In the genomic region with DNA sequence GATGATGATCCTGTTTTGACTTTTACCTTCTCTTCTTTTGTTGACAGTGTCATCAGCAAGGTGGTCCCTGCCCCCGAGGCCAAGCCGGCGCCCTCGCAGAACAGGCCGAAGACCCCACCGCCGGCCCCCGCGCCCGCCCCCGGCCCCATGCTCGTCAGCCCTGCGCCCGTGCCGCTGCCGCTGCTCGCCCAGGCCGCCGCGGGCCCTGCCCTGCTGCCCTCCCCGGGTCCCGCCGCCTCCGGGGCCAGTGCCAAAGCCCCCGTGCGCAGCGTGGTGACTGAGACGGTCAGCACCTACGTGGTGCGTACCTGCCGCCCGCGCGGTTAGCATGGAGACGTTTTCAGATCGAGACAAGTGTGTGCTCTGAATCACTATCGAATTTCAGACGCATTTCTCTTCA, we compare ENCODE assay signal across 33 cellular contexts. TPM values are rescaled to one million over a fixed set of nuclear protein-coding genes. Genes with fewer than 3 reads are reported as not detected.
DNase-seq lines count a peak whose midpoint lies in the region; ATAC-seq lines count a peak whose summit lies in the region.
"Had no signal": no experiment of that assay in that cellular context is flagged by ENCODE, and none has a peak within 500 bp of the region (broad histone marks: within the 10 kb centered on the region; RNA-seq: fewer than 3 reads in every experiment).

No MANE protein-coding gene starts in this region.

- peak; percentile 48 for ATAC-seq in stimulated activated naive CD8-positive, alpha-beta T cell treated with anti-CD3 and anti-CD28 coated beads, Interleukin-15, amount 100 ng/mL, for 72 hours
- no peak for ATAC-seq in stimulated activated naive CD8-positive, alpha-beta T cell treated with anti-CD3 and anti-CD28 coated beads, Interleukin-15, Interleukin-2, amounts not matched to agents 100 U/mL and 50 U/mL, for 24 hours
- peak; percentile 60 for ATAC-seq in stimulated activated memory B cell treated with anti-CD40 and anti-IgM and Interleukin-4, amounts not matched to agents 10 μg/mL and 1 μg/mL and 100 μg/mL, for 72 hours
- ATAC-seq: A549; CD8-positive, alpha-beta T cell had no signal

- intact Hi-C loops in activated CD4-positive, alpha-beta memory T cell treated with anti-CD3 and anti-CD28 coated beads for 36 hours (cut with micrococcal nuclease), result no loop called here

- H3K4me1 Mint-ChIP-seq in stimulated activated naive CD8-positive, alpha-beta T cell treated with anti-CD3 and anti-CD28 coated beads, Interleukin-15, amount 100 ng/mL, for 72 hours, result no peaks in the 10 kb centered on the region
- peaks cover 8% of the 10 kb centered on the region for H3K4me1 Mint-ChIP-seq in stimulated activated memory B cell treated with anti-CD40 and anti-IgM and Interleukin-4, amounts not matched to agents 10 μg/mL and 1 μg/mL and 100 μg/mL, for 72 hours
- H3K4me1 Mint-ChIP-seq in activated CD4-positive, alpha-beta memory T cell treated with anti-CD3 and anti-CD28 coated beads for 36 hours (ENCODE audit: low read depth), result no peaks in the 10 kb centered on the region
- H3K4me1 Mint-ChIP-seq: CD8-positive, alpha-beta memory T cell had no signal

- CTCF ChIA-PET in activated CD4-positive, alpha-beta memory T cell treated with anti-CD3 and anti-CD28 coated beads for 36 hours (lab: Charles Lee), result no interaction called here

- DNase-seq in activated gamma-delta T cell (lab: John Stamatoyannopoulos, UW), result peak; percentile 12
- no peak for DNase-seq in activated gamma-delta T cell treated with Interleukin-2 at 50 U/mL for 16 hours
- DNase-seq in stimulated activated naive CD8-positive, alpha-beta T cell treated with anti-CD3 and anti-CD28 coated beads, Interleukin-15, amount 100 ng/mL, for 72 hours, result no peak
- DNase-seq in stimulated activated naive CD8-positive, alpha-beta T cell treated with anti-CD3 and anti-CD28 coated beads, Interleukin-15, Interleukin-2, amounts not matched to agents 100 U/mL and 50 U/mL, for 24 hours, result no peak
- peak; percentile 36 for DNase-seq in H7
- DNase-seq in activated CD4-positive, alpha-beta memory T cell treated with anti-CD3 and anti-CD28 coated beads for 36 hours, result no peak
- DNase-seq in NCI-H526 treated with DMSO at 0.1 percent for 48 hours (lab: John Stamatoyannopoulos, UW), result no peak
- DNase-seq: 8988T; ACHN; AML-193; BE2C; C1 segment of cervical spinal cord; Caco-2; Calu3; CD4-positive, alpha-beta memory T cell; CD4-positive, alpha-beta T cell; CD4-positive, CD25-positive, alpha-beta regulatory T cell; CD8-positive, alpha-beta memory T cell; CD8-positive, alpha-beta T cell; COR-L47; DMS 273 treated with DMSO at 0.1 percent for 48 hours; DMS153; DMS53; DMS79; DMS79 treated with DMSO at 0.1 percent for 48 hours; DND-41; EL had no signal

- no peaks in the 10 kb centered on the region for H3K36me3 ChIP-seq in H7 (replicated peaks; ENCODE audit: control insufficient read depth, insufficient read depth, low read length)

- POLR2A ChIA-PET in activated CD4-positive, alpha-beta memory T cell treated with anti-CD3 and anti-CD28 coated beads for 36 hours (lab: Charles Lee), result no interaction called here

- H3K9me3 Mint-ChIP-seq in stimulated activated naive CD8-positive, alpha-beta T cell treated with anti-CD3 and anti-CD28 coated beads, Interleukin-15, amount 100 ng/mL, for 72 hours, result peaks cover 0 to 5% of the 10 kb centered on the region in 2 donors
- no peaks in the 10 kb centered on the region for H3K9me3 Mint-ChIP-seq in stimulated activated memory B cell treated with anti-CD40 and anti-IgM and Interleukin-4, amounts not matched to agents 10 μg/mL and 1 μg/mL and 100 μg/mL, for 72 hours
- peaks cover 7% of the 10 kb centered on the region for H3K9me3 Mint-ChIP-seq in activated CD4-positive, alpha-beta memory T cell treated with anti-CD3 and anti-CD28 coated beads for 36 hours
- H3K9me3 Mint-ChIP-seq: CD4-positive, alpha-beta T cell; CD8-positive, alpha-beta T cell had no signal

- no peak overlapping the region for H3K27ac Mint-ChIP-seq in stimulated activated naive CD8-positive, alpha-beta T cell treated with anti-CD3 and anti-CD28 coated beads, Interleukin-15, amount 100 ng/mL, for 72 hours
- no peak overlapping the region for H3K27ac Mint-ChIP-seq in stimulated activated memory B cell treated with anti-CD40 and anti-IgM and Interleukin-4, amounts not matched to agents 10 μg/mL and 1 μg/mL and 100 μg/mL, for 72 hours
- H3K27ac Mint-ChIP-seq in activated CD4-positive, alpha-beta memory T cell treated with anti-CD3 and anti-CD28 coated beads for 36 hours, result no peak overlapping the region
- H3K27ac Mint-ChIP-seq: B cell; CD14-positive monocyte; CD4-positive, alpha-beta memory T cell; CD4-positive, alpha-beta T cell; CD4-positive, CD25-positive, alpha-beta regulatory T cell; CD8-positive, alpha-beta T cell had no signal

- H3K27me3 ChIP-seq in H7 (ENCODE audit: control insufficient read depth, insufficient read depth, low read length), result no peaks in the 10 kb centered on the region
- H3K27me3 ChIP-seq: BE2C; BLaER1; BLaER1 treated with 17β-estradiol and CSF1 and Interleukin-3, amounts not matched to agents 10 nM and 100 nM had no signal

- peaks cover 73% of the 10 kb centered on the region for H3K36me3 Mint-ChIP-seq in stimulated activated memory B cell treated with anti-CD40 and anti-IgM and Interleukin-4, amounts not matched to agents 10 μg/mL and 1 μg/mL and 100 μg/mL, for 72 hours
- H3K36me3 Mint-ChIP-seq in activated CD4-positive, alpha-beta memory T cell treated with anti-CD3 and anti-CD28 coated beads for 36 hours, result peaks cover 30% of the 10 kb centered on the region

- H3K4me3 ChIP-seq in H7 (ENCODE audit: insufficient read depth, low read depth, low read length), result no peak overlapping the region
- H3K4me3 ChIP-seq: A549; BLaER1; BLaER1 treated with 17β-estradiol and CSF1 and Interleukin-3, amounts not matched to agents 10 nM and 100 nM had no signal

- H3K4me3 Mint-ChIP-seq in stimulated activated naive CD8-positive, alpha-beta T cell treated with anti-CD3 and anti-CD28 coated beads, Interleukin-15, amount 100 ng/mL, for 72 hours, result no peak overlapping the region
- no peak overlapping the region for H3K4me3 Mint-ChIP-seq in stimulated activated memory B cell treated with anti-CD40 and anti-IgM and Interleukin-4, amounts not matched to agents 10 μg/mL and 1 μg/mL and 100 μg/mL, for 72 hours
- H3K4me3 Mint-ChIP-seq in activated CD4-positive, alpha-beta memory T cell treated with anti-CD3 and anti-CD28 coated beads for 36 hours, result no peak overlapping the region
- H3K4me3 Mint-ChIP-seq: B cell; CD14-positive monocyte; CD4-positive, alpha-beta memory T cell; CD4-positive, alpha-beta T cell; CD4-positive, CD25-positive, alpha-beta regulatory T cell; CD8-positive, alpha-beta memory T cell; CD8-positive, alpha-beta T cell had no signal

- H3K27me3 Mint-ChIP-seq in stimulated activated naive CD8-positive, alpha-beta T cell treated with anti-CD3 and anti-CD28 coated beads, Interleukin-15, amount 100 ng/mL, for 72 hours, result no peaks in the 10 kb centered on the region
- no peaks in the 10 kb centered on the region for H3K27me3 Mint-ChIP-seq in stimulated activated memory B cell treated with anti-CD40 and anti-IgM and Interleukin-4, amounts not matched to agents 10 μg/mL and 1 μg/mL and 100 μg/mL, for 72 hours
- H3K27me3 Mint-ChIP-seq in activated CD4-positive, alpha-beta memory T cell treated with anti-CD3 and anti-CD28 coated beads for 36 hours, result no peaks in the 10 kb centered on the region
- H3K27me3 Mint-ChIP-seq: B cell; CD4-positive, alpha-beta memory T cell; CD4-positive, alpha-beta T cell; CD4-positive, CD25-positive, alpha-beta regulatory T cell; CD8-positive, alpha-beta memory T cell had no signal

RNA-seq across cellular contexts. Expression of a gene that starts 45.5 kb away (rescaled TPM):
- total RNA-seq in H7 (2014; rRNA removed; shearing (Covaris generic)), result 0.11 and 1.1 TPM in 2 replicates
- 10 to 100 TPM; 46.3 to 47.4 TPM for total RNA-seq in activated CD4-positive, alpha-beta memory T cell treated with anti-CD3 and anti-CD28 coated beads for 36 hours

Comparison
In these comparisons a context has a peak if more than half of its experiments do, and no peak if none do; other contexts are left out.
1. DNase-seq: peak in activated gamma-delta T cell (single experiment) and H7 (single experiment); none in activated gamma-delta T cell treated with Interleukin-2 at 50 U/mL for 16 hours (single experiment), stimulated activated naive CD8-positive, alpha-beta T cell treated with anti-CD3 and anti-CD28 coated beads, Interleukin-15, amount 100 ng/mL, for 72 hours (0 of 2), stimulated activated naive CD8-positive, alpha-beta T cell treated with anti-CD3 and anti-CD28 coated beads, Interleukin-15, Interleukin-2, amounts not matched to agents 100 U/mL and 50 U/mL, for 24 hours (single experiment), activated CD4-positive, alpha-beta memory T cell treated with anti-CD3 and anti-CD28 coated beads for 36 hours (single experiment) and NCI-H526 treated with DMSO at 0.1 percent for 48 hours (single experiment).
2. RNA of a gene that starts 45.5 kb away (total RNA-seq): 46.3 to 47.4 TPM in activated CD4-positive, alpha-beta memory T cell treated with anti-CD3 and anti-CD28 coated beads for 36 hours; 0.11 to 1.1 TPM in H7; every median in the first group is over 10 times any median in the second.